Comparison of ENCODE assay signal across 1 cellular context in the genomic region with DNA sequence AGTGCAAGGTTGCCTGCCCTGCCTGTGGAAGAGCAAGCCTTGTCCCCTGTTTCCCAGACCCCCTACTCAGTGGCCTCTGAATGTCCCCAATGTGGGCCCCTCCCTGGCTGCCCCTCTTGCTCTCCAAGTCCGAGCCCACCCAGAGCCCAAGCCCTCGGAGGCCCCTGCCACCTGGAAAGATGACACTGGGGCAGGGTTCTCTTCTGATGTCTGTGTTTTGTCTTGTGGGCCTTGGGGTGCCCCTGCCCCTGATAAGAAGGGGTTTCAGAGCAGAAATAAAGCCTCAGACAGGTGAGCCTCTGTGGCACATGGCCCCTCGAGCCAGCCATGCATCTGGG.
TF ChIP-seq lines count a peak whose summit lies in the region.

No MANE protein-coding gene starts in this region.

TF ChIP-seq in HepG2, 621 proteins besides CTCF, POLR2A, EP300 and RAD21 (continued from another document):
- TF ChIP-seq, protein P1, sequence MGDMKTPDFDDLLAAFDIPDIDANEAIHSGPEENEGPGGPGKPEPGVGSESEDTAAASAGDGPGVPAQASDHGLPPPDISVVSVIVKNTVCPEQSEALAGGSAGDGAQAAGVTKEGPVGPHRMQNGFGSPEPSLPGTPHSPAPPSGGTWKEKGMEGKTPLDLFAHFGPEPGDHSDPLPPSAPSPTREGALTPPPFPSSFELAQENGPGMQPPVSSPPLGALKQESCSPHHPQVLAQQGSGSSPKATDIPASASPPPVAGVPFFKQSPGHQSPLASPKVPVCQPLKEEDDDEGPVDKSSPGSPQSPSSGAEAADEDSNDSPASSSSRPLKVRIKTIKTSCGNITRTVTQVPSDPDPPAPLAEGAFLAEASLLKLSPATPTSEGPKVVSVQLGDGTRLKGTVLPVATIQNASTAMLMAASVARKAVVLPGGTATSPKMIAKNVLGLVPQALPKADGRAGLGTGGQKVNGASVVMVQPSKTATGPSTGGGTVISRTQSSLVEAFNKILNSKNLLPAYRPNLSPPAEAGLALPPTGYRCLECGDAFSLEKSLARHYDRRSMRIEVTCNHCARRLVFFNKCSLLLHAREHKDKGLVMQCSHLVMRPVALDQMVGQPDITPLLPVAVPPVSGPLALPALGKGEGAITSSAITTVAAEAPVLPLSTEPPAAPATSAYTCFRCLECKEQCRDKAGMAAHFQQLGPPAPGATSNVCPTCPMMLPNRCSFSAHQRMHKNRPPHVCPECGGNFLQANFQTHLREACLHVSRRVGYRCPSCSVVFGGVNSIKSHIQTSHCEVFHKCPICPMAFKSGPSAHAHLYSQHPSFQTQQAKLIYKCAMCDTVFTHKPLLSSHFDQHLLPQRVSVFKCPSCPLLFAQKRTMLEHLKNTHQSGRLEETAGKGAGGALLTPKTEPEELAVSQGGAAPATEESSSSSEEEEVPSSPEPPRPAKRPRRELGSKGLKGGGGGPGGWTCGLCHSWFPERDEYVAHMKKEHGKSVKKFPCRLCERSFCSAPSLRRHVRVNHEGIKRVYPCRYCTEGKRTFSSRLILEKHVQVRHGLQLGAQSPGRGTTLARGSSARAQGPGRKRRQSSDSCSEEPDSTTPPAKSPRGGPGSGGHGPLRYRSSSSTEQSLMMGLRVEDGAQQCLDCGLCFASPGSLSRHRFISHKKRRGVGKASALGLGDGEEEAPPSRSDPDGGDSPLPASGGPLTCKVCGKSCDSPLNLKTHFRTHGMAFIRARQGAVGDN (CRISPR knock-in tag; IDR thresholded peaks at IDR 0.05), result peak; percentile 2; the same call in 1 of the 2 replicates
- TF ChIP-seq MTA1 (CRISPR knock-in tag; IDR thresholded peaks at IDR 0.05; ENCODE audit: borderline replicate concordance) (0 out of 2 replicates have a peak, but pooled peaks have one; percentile 16), HNF4G (IDR thresholded peaks at IDR 0.05; ENCODE audit: borderline replicate concordance, low read depth, low read length) (no peak), HNF4G (CRISPR knock-in tag; IDR thresholded peaks at IDR 0.05; ENCODE audit: borderline replicate concordance, low read depth) (0 out of 2 replicates have a peak, but pooled peaks have one; percentile 24), ZNF326 (CRISPR knock-in tag; IDR thresholded peaks at IDR 0.05; ENCODE audit: borderline replicate concordance) (no peak), ZNF10 (CRISPR knock-in tag; IDR thresholded peaks at IDR 0.05; ENCODE audit: borderline replicate concordance, low read depth) (no peak), RXRB (CRISPR knock-in tag; IDR thresholded peaks at IDR 0.05; ENCODE audit: borderline replicate concordance) (peak; percentile 5; the same call in 1 of the 2 replicates), ZKSCAN5 (CRISPR knock-in tag; IDR thresholded peaks at IDR 0.05) (no peak), XRCC5 (optimal IDR thresholded peaks at IDR 0.05; ENCODE audit: low read length) (peak; percentile 4), FOXP1 (IDR thresholded peaks at IDR 0.05) (no peak), FOXP1 (CRISPR knock-in tag; IDR thresholded peaks at IDR 0.05) (no peak)
- TF ChIP-seq, protein P2, sequence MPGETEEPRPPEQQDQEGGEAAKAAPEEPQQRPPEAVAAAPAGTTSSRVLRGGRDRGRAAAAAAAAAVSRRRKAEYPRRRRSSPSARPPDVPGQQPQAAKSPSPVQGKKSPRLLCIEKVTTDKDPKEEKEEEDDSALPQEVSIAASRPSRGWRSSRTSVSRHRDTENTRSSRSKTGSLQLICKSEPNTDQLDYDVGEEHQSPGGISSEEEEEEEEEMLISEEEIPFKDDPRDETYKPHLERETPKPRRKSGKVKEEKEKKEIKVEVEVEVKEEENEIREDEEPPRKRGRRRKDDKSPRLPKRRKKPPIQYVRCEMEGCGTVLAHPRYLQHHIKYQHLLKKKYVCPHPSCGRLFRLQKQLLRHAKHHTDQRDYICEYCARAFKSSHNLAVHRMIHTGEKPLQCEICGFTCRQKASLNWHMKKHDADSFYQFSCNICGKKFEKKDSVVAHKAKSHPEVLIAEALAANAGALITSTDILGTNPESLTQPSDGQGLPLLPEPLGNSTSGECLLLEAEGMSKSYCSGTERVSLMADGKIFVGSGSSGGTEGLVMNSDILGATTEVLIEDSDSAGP (CRISPR knock-in tag; IDR thresholded peaks at IDR 0.05; ENCODE audit: borderline replicate concordance), result 0 out of 2 replicates have a peak, but pooled peaks have one; percentile 7
- TF ChIP-seq, protein P3, sequence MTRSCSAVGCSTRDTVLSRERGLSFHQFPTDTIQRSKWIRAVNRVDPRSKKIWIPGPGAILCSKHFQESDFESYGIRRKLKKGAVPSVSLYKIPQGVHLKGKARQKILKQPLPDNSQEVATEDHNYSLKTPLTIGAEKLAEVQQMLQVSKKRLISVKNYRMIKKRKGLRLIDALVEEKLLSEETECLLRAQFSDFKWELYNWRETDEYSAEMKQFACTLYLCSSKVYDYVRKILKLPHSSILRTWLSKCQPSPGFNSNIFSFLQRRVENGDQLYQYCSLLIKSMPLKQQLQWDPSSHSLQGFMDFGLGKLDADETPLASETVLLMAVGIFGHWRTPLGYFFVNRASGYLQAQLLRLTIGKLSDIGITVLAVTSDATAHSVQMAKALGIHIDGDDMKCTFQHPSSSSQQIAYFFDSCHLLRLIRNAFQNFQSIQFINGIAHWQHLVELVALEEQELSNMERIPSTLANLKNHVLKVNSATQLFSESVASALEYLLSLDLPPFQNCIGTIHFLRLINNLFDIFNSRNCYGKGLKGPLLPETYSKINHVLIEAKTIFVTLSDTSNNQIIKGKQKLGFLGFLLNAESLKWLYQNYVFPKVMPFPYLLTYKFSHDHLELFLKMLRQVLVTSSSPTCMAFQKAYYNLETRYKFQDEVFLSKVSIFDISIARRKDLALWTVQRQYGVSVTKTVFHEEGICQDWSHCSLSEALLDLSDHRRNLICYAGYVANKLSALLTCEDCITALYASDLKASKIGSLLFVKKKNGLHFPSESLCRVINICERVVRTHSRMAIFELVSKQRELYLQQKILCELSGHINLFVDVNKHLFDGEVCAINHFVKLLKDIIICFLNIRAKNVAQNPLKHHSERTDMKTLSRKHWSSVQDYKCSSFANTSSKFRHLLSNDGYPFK (CRISPR knock-in tag; IDR thresholded peaks at IDR 0.05; ENCODE audit: borderline replicate concordance), result peak; percentile 12; the same call in 1 of the 2 replicates
